24 cellular contexts compared by ENCODE assay signal in genomic region chr11:119591836-119592310, GRCh38.
DNase-seq lines count a peak whose midpoint lies in the region; FAIRE-seq and TF ChIP-seq lines count a peak whose summit lies in the region.
"Had no signal": no experiment of that assay in that cellular context is flagged by ENCODE, and none has a peak within 500 bp of the region (broad histone marks: within the 10 kb centered on the region; RNA-seq: fewer than 3 reads in every experiment).

No MANE protein-coding gene starts in this region.

- peak; percentile 66 for FAIRE-seq in H1 (lab: Jason Lieb, UNC)
- FAIRE-seq: HTR-8/SVneo, pancreas had no signal

- H3K23me2 ChIP-seq in H1 (ENCODE audit: low read depth, low read length): no peaks in the 10 kb centered on the region

- H4K20me1 ChIP-seq in PC-9 (ENCODE audit: insufficient read depth): no peaks in the 10 kb centered on the region
- H4K20me1 ChIP-seq in H1 (replicated peaks in 1 of 2; ENCODE audit: control insufficient read depth in 1 of 2, insufficient read depth in 2 of 2, low read length in 2 of 2): no peaks in the 10 kb centered on the region
- H4K20me1 ChIP-seq in neural cell (ENCODE audit: insufficient read depth): no peaks in the 10 kb centered on the region
- H4K20me1 ChIP-seq: BLaER1 had no signal

- no peak overlapping the region for H2BK12ac ChIP-seq in H1 (ENCODE audit: low read depth, low read length)

- no peaks in the 10 kb centered on the region for H3K9me2 ChIP-seq in PC-9 (ENCODE audit: insufficient read depth)
- no peaks in the 10 kb centered on the region for H3K9me2 ChIP-seq in neural cell (ENCODE audit: insufficient read depth, low read length)

- DNase-seq in H4 (ENCODE audit: low spot score) (peak; percentile 60), PC-9 (peak in 1 of 2 experiments; percentile 31), H1 (ENCODE audit: low read depth in 1 of 2, low spot score in 2 of 2) (no peak), NCI-H2227 (lab: John Stamatoyannopoulos, UW; ENCODE audit: unreplicated experiment) (no peak), GM19238 (ENCODE audit: insufficient read length, low spot score) (no peak), NCI-H1694 (lab: John Stamatoyannopoulos, UW) (no peak)
- no peak for DNase-seq in activated CD8-positive, alpha-beta memory T cell treated with anti-CD3 and anti-CD28 coated beads for 24 hours
- DNase-seq: activated CD4-positive, CD25-positive, alpha-beta regulatory T cell; activated naive CD4-positive, alpha-beta T cell treated with anti-CD3 and anti-CD28 coated beads, Interleukin-2, amount 50 U/mL, for 16 hours; DND-41; kidney glomerular epithelial cell; lower lobe of right lung; NCI-H1092; NCI-H187 treated with DMSO at 0.1 percent for 48 hours; NCI-H2171 treated with DMSO at 0.1 percent for 48 hours; NCI-H524; pancreas; SHP77 treated with DMSO at 0.1 percent for 48 hours; stimulated activated CD4-positive, alpha-beta T cell treated with anti-CD3 and anti-CD28 coated beads, Interleukin-2, amount 100 ng/mL, for 48 hours; upper lobe of left lung had no signal

- H3K4me2 ChIP-seq in PC-9: no peak overlapping the region
- no peak overlapping the region for H3K4me2 ChIP-seq in H1 (ENCODE audit: insufficient read depth in 1 of 2, low read depth in 2 of 2, low read length in 2 of 2)
- no peak overlapping the region for H3K4me2 ChIP-seq in neural cell (ENCODE audit: low read length)
- H3K4me2 ChIP-seq: BLaER1 had no signal

- TF ChIP-seq CTCF in PC-9 (conservative IDR thresholded peaks at IDR 0.05): no peak
- TF ChIP-seq CTCF in H1 (IDR thresholded peaks at IDR 0.05; ENCODE audit: control extremely low read depth in 1 of 3, insufficient read depth in 1 of 3, low read depth in 1 of 3, low read length in 3 of 3): no peak
- TF ChIP-seq CTCF in neural cell (IDR thresholded peaks at IDR 0.05; ENCODE audit: poor library complexity, severe bottlenecking): no peak

- H3K14ac ChIP-seq in H1 (ENCODE audit: insufficient read length): no peak overlapping the region

- POLR2A ChIA-PET in PC-9 (lab: Charles Lee; ENCODE audit: unreplicated experiment): no interaction called here
- POLR2A ChIA-PET in H1 (lab: Charles Lee; ENCODE audit: partially characterized antibody): interaction anchor here (1.9 kb wide), 1 partner anchor 17 kb away, joined by 4 read pairs; no protein-coding TSS in a partner anchor

- H3K4me3 ChIP-seq in PC-9 (no peak overlapping the region), H1 (ENCODE audit: extremely low read depth in 1 of 4, insufficient read depth in 2 of 4, low read depth in 3 of 4, low read length in 4 of 4) (no peak overlapping the region), neural cell (ENCODE audit: low read length) (no peak overlapping the region)
- H3K4me3 ChIP-seq: BLaER1, lower lobe of right lung, pancreas, right atrium auricular region, upper lobe of left lung had no signal

- H3K27me3 ChIP-seq in PC-9 (ENCODE audit: insufficient read depth, low read depth) (no peaks in the 10 kb centered on the region), H1 (replicated peaks in 1 of 4; ENCODE audit: control insufficient read depth in 3 of 4, extremely low read depth in 1 of 4, insufficient read depth in 3 of 4, low read length in 3 of 4) (no peaks in the 10 kb centered on the region; a peak in 1 of 7 replicates), neural cell (ENCODE audit: insufficient read depth, low read depth, low read length) (no peaks in the 10 kb centered on the region)
- H3K27me3 ChIP-seq: BLaER1, pancreas, right atrium auricular region, upper lobe of left lung had no signal

- no peak for TF ChIP-seq POLR2A in H1 (IDR thresholded peaks at IDR 0.05; ENCODE audit: control extremely low read depth in 1 of 2, low read depth in 2 of 2, low read length in 2 of 2)

- H3K9ac ChIP-seq in H1 (replicated peaks in 1 of 4; ENCODE audit: extremely low read depth in 1 of 4, low read depth in 3 of 4, low read length in 3 of 4): no peak overlapping the region
- H3K9ac ChIP-seq in neural cell (ENCODE audit: low read length): peak overlapping the region; percentile 1
- H3K9ac ChIP-seq: BLaER1 had no signal

- TF ChIP-seq RAD21 in H1 (IDR thresholded peaks at IDR 0.05 in 1 of 2, conservative IDR thresholded peaks at IDR 0.05 in 1 of 2; ENCODE audit: low read depth in 2 of 2, low read length in 2 of 2): no peak
- TF ChIP-seq RAD21 in neural cell (conservative IDR thresholded peaks at IDR 0.05): no peak

- no peak for TF ChIP-seq EP300 in H1 (IDR thresholded peaks at IDR 0.05; ENCODE audit: borderline replicate concordance in 1 of 2, low read depth in 2 of 2, low read length in 2 of 2)
- TF ChIP-seq EP300 in neural cell (conservative IDR thresholded peaks at IDR 0.05; ENCODE audit: poor library complexity, severe bottlenecking): no peak

- H3F3A ChIP-seq in PC-9 (ENCODE audit: insufficient read depth, low read depth) (peaks cover 37% of the 10 kb centered on the region), neural cell (ENCODE audit: insufficient read depth, low read length, poor library complexity, severe bottlenecking) (no peaks in the 10 kb centered on the region)

- H3K18ac ChIP-seq in H1 (ENCODE audit: extremely low read depth, low read length): no peak overlapping the region

- no peak overlapping the region for H2BK5ac ChIP-seq in H1 (ENCODE audit: low read depth, low read length)

- peaks cover 48% of the 10 kb centered on the region for H3K4me1 ChIP-seq in PC-9 (replicated peaks; ENCODE audit: insufficient read depth)
- H3K4me1 ChIP-seq in H1 (replicated peaks in 1 of 4; ENCODE audit: control insufficient read depth in 3 of 4, insufficient read depth in 4 of 4, low read length in 3 of 4): peaks cover 0 to 15% (median 7%) of the 10 kb centered on the region in 4 experiments; a peak in 4 of 7 replicates
- H3K4me1 ChIP-seq: lower lobe of right lung, pancreas, right atrium auricular region had no signal

- H3K27ac ChIP-seq in PC-9 (0 out of 2 replicates have a peak overlapping the region, but pooled peaks have one; percentile 83), H1 (ENCODE audit: low read depth, low read length) (peak overlapping the region; percentile 1; the same call in 1 of the 2 replicates), neural cell (ENCODE audit: low read length) (peak overlapping the region; percentile 57)
- H3K27ac ChIP-seq: BLaER1, lower lobe of right lung, right atrium auricular region, upper lobe of left lung had no signal

- no peak overlapping the region for H3K23ac ChIP-seq in H1 (ENCODE audit: insufficient read length)

- no peak overlapping the region for H2AK5ac ChIP-seq in H1 (ENCODE audit: low read depth, low read length)

- no peak overlapping the region for H4K5ac ChIP-seq in H1 (ENCODE audit: insufficient read length, low read depth, low read length)

- no peak overlapping the region for H3K4ac ChIP-seq in H1 (replicated peaks; ENCODE audit: insufficient read length, low read depth, low read length)

- no peak overlapping the region for H4K8ac ChIP-seq in H1 (ENCODE audit: extremely low read depth, insufficient read depth, low read length)

- H3K56ac ChIP-seq in H1 (replicated peaks; ENCODE audit: insufficient read length, low read depth, low read length): no peak overlapping the region

- WGBS in H1 (ENCODE audit: extremely low coverage in 1 of 2, insufficient coverage in 1 of 2, insufficient read length in 1 of 2, insufficient replicate concordance in 2 of 2, low coverage in 1 of 2, low lambda C conversion rate in 2 of 2, missing lambda C conversion rate in 1 of 2), 2 experiments: 93% methylated on average over 5 of the region's 5 CpGs; no CpG with 5 or more reads in 1 of the 2 experiments

- CTCF ChIA-PET in PC-9 (lab: Charles Lee): no interaction called here
- CTCF ChIA-PET in H1 (lab: Charles Lee; ENCODE audit: partially characterized antibody): interaction anchor here (1.0 to 2.2 kb wide), 5 partner anchors 10 to 236 kb away, joined by 3 to 12 read pairs (median 6); no protein-coding TSS in a partner anchor

- H3K9me3 ChIP-seq in PC-9 (ENCODE audit: insufficient read depth, low read depth) (no peaks in the 10 kb centered on the region), H1 (ENCODE audit: insufficient read depth in 2 of 2, low read depth in 1 of 2, low read length in 1 of 2) (no peaks in the 10 kb centered on the region), neural cell (ENCODE audit: low read length) (no peaks in the 10 kb centered on the region)
- H3K9me3 ChIP-seq: BLaER1, lower lobe of right lung, pancreas had no signal

- H3K79me2 ChIP-seq in PC-9 (ENCODE audit: low read depth) (no peaks in the 10 kb centered on the region), H1 (ENCODE audit: control insufficient read depth in 1 of 2, insufficient read depth in 2 of 2, low read length in 2 of 2) (no peaks in the 10 kb centered on the region), neural cell (replicated peaks; ENCODE audit: insufficient read depth, low read length) (no peaks in the 10 kb centered on the region)

- H4K91ac ChIP-seq in H1 (replicated peaks; ENCODE audit: insufficient read length, low read length): no peak overlapping the region

- no peak overlapping the region for H2BK15ac ChIP-seq in H1 (ENCODE audit: low read length)

- no peaks in the 10 kb centered on the region for H3K79me1 ChIP-seq in H1 (ENCODE audit: low read depth, low read length)

- no peak overlapping the region for H2BK120ac ChIP-seq in H1 (replicated peaks; ENCODE audit: low read depth, low read length)

- H3K36me3 ChIP-seq in PC-9 (ENCODE audit: low read depth): no peaks in the 10 kb centered on the region
- no peaks in the 10 kb centered on the region for H3K36me3 ChIP-seq in H1 (ENCODE audit: control insufficient read depth in 2 of 4, insufficient read depth in 4 of 4, low read length in 3 of 4)
- no peaks in the 10 kb centered on the region for H3K36me3 ChIP-seq in neural cell (ENCODE audit: insufficient read depth, low read length)
- H3K36me3 ChIP-seq: BLaER1, lower lobe of right lung, pancreas, right atrium auricular region, upper lobe of left lung had no signal

- H2AFZ ChIP-seq in PC-9 (no peak overlapping the region), H1 (ENCODE audit: low read length) (no peak overlapping the region), neural cell (ENCODE audit: low read depth, low read length) (no peak overlapping the region)

- H2BK20ac ChIP-seq in H1 (ENCODE audit: low read length): no peak overlapping the region

- intact Hi-C loops in PC-9 (cut with micrococcal nuclease; ENCODE audit: unreplicated experiment): loop anchor here (5.0 kb wide), 1 partner anchor 530 kb away; no protein-coding TSS in a partner anchor

- no TSS peak for BruUV-seq in PC-9 (replicated peaks; lab: Mats Ljungman, UMichigan)

TF ChIP-seq in H1, 55 proteins besides CTCF, POLR2A, EP300 and RAD21 (continues in another document):
- peak; percentile 73; the same call in 1 of the 2 replicates for TF ChIP-seq YY1 (IDR thresholded peaks at IDR 0.05; ENCODE audit: low read depth, low read length)
- peak; percentile 88 for TF ChIP-seq SRF (IDR thresholded peaks at IDR 0.05; ENCODE audit: low read depth, low read length)

TF ChIP-seq in neural cell, 6 proteins besides CTCF, POLR2A, EP300 and RAD21 (continues in another document):
- TF ChIP-seq POLR2AphosphoS5 (IDR thresholded peaks at IDR 0.05) (no peak), EZH2 (IDR thresholded peaks at IDR 0.05; ENCODE audit: borderline replicate concordance, insufficient read depth, low read length, poor library complexity, severe bottlenecking) (no peak)

Comparison
In these comparisons a context has a peak if more than half of its experiments do, and no peak if none do; other contexts are left out.
1. H3K27ac ChIP-seq: peak in every context shown above with its lines; median percentile 83 in PC-9; 57 in neural cell; 1 in H1.